24 cellular contexts compared by ENCODE assay signal in the genomic region with DNA sequence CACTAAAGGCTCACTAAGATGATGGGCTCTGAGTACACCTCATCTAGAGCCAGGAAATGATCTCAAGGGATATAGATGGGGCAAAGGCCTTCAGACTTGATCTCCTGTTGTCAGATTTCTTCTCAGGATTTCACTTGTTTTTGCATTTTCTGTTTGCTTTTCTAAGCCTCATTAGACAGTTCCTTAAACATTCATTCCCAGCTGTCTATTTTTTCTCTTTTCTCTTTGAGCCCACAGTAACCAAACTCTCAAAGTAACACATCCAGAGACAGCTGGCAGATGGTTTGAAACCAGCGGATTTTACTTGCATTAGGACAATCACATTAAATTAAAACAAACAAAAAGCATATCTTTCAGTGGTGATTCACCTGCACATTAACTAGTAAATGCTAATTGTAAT.
"Had no signal": no experiment of that assay in that cellular context is flagged by ENCODE, and none has a peak within 500 bp of the region (broad histone marks: within the 10 kb centered on the region; RNA-seq: fewer than 3 reads in every experiment).

No MANE protein-coding gene starts in this region.

- H3K27ac Mint-ChIP-seq: activated CD4-positive, alpha-beta memory T cell treated with anti-CD3 and anti-CD28 coated beads, Interleukin-2, amount 10 ng/mL, durations not matched to agents 7 days and 5 days; activated naive CD4-positive, alpha-beta T cell treated with anti-CD3 and anti-CD28 coated beads, Interleukin-2, amount 10 ng/mL, durations not matched to agents 7 days and 5 days; activated naive CD8-positive, alpha-beta T cell treated with anti-CD3 and anti-CD28 coated beads, Interleukin-2, amount 50 U/mL, for 24 hours; activated T-cell treated with anti-CD3 and anti-CD28 coated beads, Interleukin-2, amount 50 U/mL, for 72 hours; dendritic cell treated with granulocyte-macrophage colony-stimulating factor and Interleukin-4, amounts not matched to agents 40 ng/mL and 50 ng/mL, for 4 days; stimulated activated naive CD8-positive, alpha-beta T cell treated with anti-CD3 and anti-CD28 coated beads, Interleukin-15, Interleukin-2, amounts not matched to agents 100 ng/mL and 50 ng/mL, for 24 hours; T-helper 17 cell had no signal

- H3K4me3 ChIP-seq: body of pancreas, heart right ventricle, left lung, lung, pancreas, psoas muscle, right atrium auricular region, skin epidermis, tibial nerve had no signal

- H3K9me3 Mint-ChIP-seq: activated CD4-positive, alpha-beta memory T cell treated with anti-CD3 and anti-CD28 coated beads, Interleukin-2, amount 10 ng/mL, durations not matched to agents 7 days and 5 days; activated naive CD4-positive, alpha-beta T cell treated with anti-CD3 and anti-CD28 coated beads, Interleukin-2, amount 10 ng/mL, durations not matched to agents 7 days and 5 days; activated naive CD8-positive, alpha-beta T cell treated with anti-CD3 and anti-CD28 coated beads, Interleukin-2, amount 50 U/mL, for 24 hours; activated T-cell treated with anti-CD3 and anti-CD28 coated beads, Interleukin-2, amount 50 U/mL, for 72 hours; dendritic cell treated with granulocyte-macrophage colony-stimulating factor and Interleukin-4, amounts not matched to agents 40 ng/mL and 50 ng/mL, for 4 days; stimulated activated naive CD8-positive, alpha-beta T cell treated with anti-CD3 and anti-CD28 coated beads, Interleukin-15, Interleukin-2, amounts not matched to agents 100 ng/mL and 50 ng/mL, for 24 hours had no signal

- H3K4me3 Mint-ChIP-seq: activated CD4-positive, alpha-beta memory T cell treated with anti-CD3 and anti-CD28 coated beads, Interleukin-2, amount 10 ng/mL, durations not matched to agents 7 days and 5 days; activated naive CD4-positive, alpha-beta T cell treated with anti-CD3 and anti-CD28 coated beads, Interleukin-2, amount 10 ng/mL, durations not matched to agents 7 days and 5 days; activated naive CD8-positive, alpha-beta T cell treated with anti-CD3 and anti-CD28 coated beads, Interleukin-2, amount 50 U/mL, for 24 hours; activated T-cell treated with anti-CD3 and anti-CD28 coated beads, Interleukin-2, amount 50 U/mL, for 72 hours; dendritic cell treated with granulocyte-macrophage colony-stimulating factor and Interleukin-4, amounts not matched to agents 40 ng/mL and 50 ng/mL, for 4 days; nephron; stimulated activated naive CD8-positive, alpha-beta T cell treated with anti-CD3 and anti-CD28 coated beads, Interleukin-15, Interleukin-2, amounts not matched to agents 100 ng/mL and 50 ng/mL, for 24 hours; T-helper 17 cell had no signal

- ATAC-seq: activated naive CD8-positive, alpha-beta T cell treated with anti-CD3 and anti-CD28 coated beads, Interleukin-2, amount 50 U/mL, for 24 hours; activated T-cell treated with anti-CD3 and anti-CD28 coated beads, Interleukin-2, amount 50 U/mL, for 72 hours; body of pancreas; heart right ventricle; left lung; psoas muscle; T-helper 17 cell had no signal

- H3K36me3 Mint-ChIP-seq: activated naive CD4-positive, alpha-beta T cell treated with anti-CD3 and anti-CD28 coated beads, Interleukin-2, amount 10 ng/mL, durations not matched to agents 7 days and 5 days had no signal

- DNase-seq: activated CD4-positive, alpha-beta memory T cell treated with anti-CD3 and anti-CD28 coated beads, Interleukin-2, amount 10 ng/mL, durations not matched to agents 7 days and 5 days; activated CD4-positive, alpha-beta T cell treated with anti-CD3 and anti-CD28 coated beads for 48 hours; activated CD4-positive, CD25-positive, alpha-beta regulatory T cell; activated effector memory CD4-positive, alpha-beta T cell treated with Interleukin-2 at 50 U/mL for 16 hours; activated naive CD4-positive, alpha-beta T cell treated with anti-CD3 and anti-CD28 coated beads, Interleukin-2, amount 10 ng/mL, durations not matched to agents 7 days and 5 days; activated naive CD8-positive, alpha-beta T cell treated with anti-CD3 and anti-CD28 coated beads, Interleukin-2, amount 50 U/mL, for 24 hours; activated T-cell treated with anti-CD3 and anti-CD28 coated beads, Interleukin-2, amount 50 U/mL, for 72 hours; body of pancreas; effector CD4-positive, alpha-beta T cell; foreskin fibroblast; heart right ventricle; kidney; left lung; pancreas; psoas muscle; stimulated activated CD4-positive, alpha-beta T cell treated with anti-CD3 and anti-CD28 coated beads, Interleukin-1b, Interleukin-23, amount 100 ng/mL, for 48 hours; T-helper 17 cell had no signal

- H3K4me1 Mint-ChIP-seq: activated naive CD4-positive, alpha-beta T cell treated with anti-CD3 and anti-CD28 coated beads, Interleukin-2, amount 10 ng/mL, durations not matched to agents 7 days and 5 days had no signal
